In the genomic region with DNA sequence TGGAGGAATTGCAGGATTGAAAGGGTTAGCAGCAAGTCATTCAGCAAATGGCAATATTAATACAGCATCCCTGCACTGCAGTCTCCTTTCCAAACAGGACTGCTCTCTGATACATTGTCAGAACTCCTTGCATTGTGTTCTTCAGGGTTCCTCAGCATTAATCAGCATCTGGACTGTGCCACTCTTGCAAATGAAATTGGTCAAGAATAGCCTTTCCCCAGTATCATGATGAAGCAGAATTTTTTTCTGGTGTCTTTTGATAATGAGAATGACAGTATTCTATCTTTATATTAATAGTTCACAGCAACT, we compare ENCODE assay signal across 13 cellular contexts.
DNase-seq lines count a peak whose midpoint lies in the region; TF ChIP-seq lines count a peak whose summit lies in the region.
"Had no signal": no experiment of that assay in that cellular context is flagged by ENCODE, and none has a peak within 500 bp of the region (broad histone marks: within the 10 kb centered on the region; RNA-seq: fewer than 3 reads in every experiment).

No MANE protein-coding gene starts in this region.

- H3F3A ChIP-seq in GM23248 (ENCODE audit: insufficient read depth): peaks cover 15% of the 10 kb centered on the region

- H3K4me2 ChIP-seq in GM23248 (ENCODE audit: unreplicated experiment): no peak overlapping the region
- no peak overlapping the region for H3K4me2 ChIP-seq in neuronal stem cell (ENCODE audit: insufficient read depth, low read length, poor library complexity, severe bottlenecking)
- H3K4me2 ChIP-seq: BLaER1 treated with 17β-estradiol and CSF1 and Interleukin-3, amounts not matched to agents 10 nM and 100 nM had no signal

- no peak for TF ChIP-seq EP300 in transverse colon (IDR thresholded peaks at IDR 0.05; ENCODE audit: low read depth)
- no peak for TF ChIP-seq EP300 in tibial nerve (IDR thresholded peaks at IDR 0.05)

- no peak overlapping the region for H4K91ac ChIP-seq in neuronal stem cell (ENCODE audit: low read depth, low read length, poor library complexity)

- no peaks in the 10 kb centered on the region for H3K27me3 ChIP-seq in GM23248 (replicated peaks; ENCODE audit: insufficient read depth)
- no peaks in the 10 kb centered on the region for H3K27me3 ChIP-seq in neuronal stem cell (ENCODE audit: control insufficient read depth in 3 of 3, insufficient read depth in 3 of 3, low read depth in 1 of 3, low read length in 3 of 3)
- no peaks in the 10 kb centered on the region for H3K27me3 ChIP-seq in transverse colon
- no peaks in the 10 kb centered on the region for H3K27me3 ChIP-seq in tibial nerve
- H3K27me3 ChIP-seq: BLaER1 treated with 17β-estradiol and CSF1 and Interleukin-3, amounts not matched to agents 10 nM and 100 nM had no signal

- TF ChIP-seq CTCF in transverse colon (IDR thresholded peaks at IDR 0.05) (no peak), tibial nerve (IDR thresholded peaks at IDR 0.05) (no peak)

- H2BK5ac ChIP-seq in neuronal stem cell (ENCODE audit: low read length): no peak overlapping the region

- no peaks in the 10 kb centered on the region for H3K9me3 ChIP-seq in GM23248 (ENCODE audit: low read depth)
- H3K9me3 ChIP-seq in neuronal stem cell (replicated peaks in 1 of 2; ENCODE audit: control insufficient read depth in 2 of 2, insufficient read depth in 1 of 2, low read depth in 1 of 2, low read length in 2 of 2): no peaks in the 10 kb centered on the region
- H3K9me3 ChIP-seq in transverse colon: no peaks in the 10 kb centered on the region
- no peaks in the 10 kb centered on the region for H3K9me3 ChIP-seq in tibial nerve
- H3K9me3 ChIP-seq: HAP-1 had no signal

- H3K4me1 ChIP-seq in GM23248 (ENCODE audit: insufficient read depth) (peaks cover 12% of the 10 kb centered on the region), neuronal stem cell (ENCODE audit: control insufficient read depth in 2 of 2, insufficient read depth in 1 of 2, low read depth in 1 of 2, low read length in 2 of 2) (peaks cover 0 to 6% of the 10 kb centered on the region in 2 donors), transverse colon (peaks cover 0 to 10% (median 4%) of the 10 kb centered on the region in 4 donors), tibial nerve (peaks cover 0 to 6% (median 0%) of the 10 kb centered on the region in 4 donors)
- H3K4me1 ChIP-seq: BLaER1 treated with 17β-estradiol and CSF1 and Interleukin-3, amounts not matched to agents 10 nM and 100 nM; HAP-1 had no signal

- no peaks in the 10 kb centered on the region for H3K79me2 ChIP-seq in GM23248 (ENCODE audit: insufficient read depth)

- no peak overlapping the region for H3K23ac ChIP-seq in neuronal stem cell (ENCODE audit: low read depth, low read length, poor library complexity)

- no peaks in the 10 kb centered on the region for H3K36me3 ChIP-seq in GM23248 (ENCODE audit: low read depth)
- no peaks in the 10 kb centered on the region for H3K36me3 ChIP-seq in neuronal stem cell (replicated peaks in 1 of 2; ENCODE audit: control insufficient read depth in 2 of 2, insufficient read depth in 2 of 2, low read length in 2 of 2)
- H3K36me3 ChIP-seq in transverse colon: no peaks in the 10 kb centered on the region
- no peaks in the 10 kb centered on the region for H3K36me3 ChIP-seq in tibial nerve
- H3K36me3 ChIP-seq: BLaER1 treated with 17β-estradiol and CSF1 and Interleukin-3, amounts not matched to agents 10 nM and 100 nM; HAP-1 had no signal

- H2AK5ac ChIP-seq in neuronal stem cell (ENCODE audit: low read depth, low read length): no peak overlapping the region

- no peaks in the 10 kb centered on the region for H3K79me1 ChIP-seq in neuronal stem cell (ENCODE audit: low read depth, low read length)

- H3K4ac ChIP-seq in neuronal stem cell (ENCODE audit: low read length): no peak overlapping the region

- no peak overlapping the region for H4K8ac ChIP-seq in neuronal stem cell (ENCODE audit: low read depth, low read length)

- H3K9me2 ChIP-seq in GM23248 (ENCODE audit: insufficient read depth): no peaks in the 10 kb centered on the region

- H3K27ac ChIP-seq in GM23248 (no peak overlapping the region), neuronal stem cell (replicated peaks; ENCODE audit: low read length) (peak overlapping the region; percentile 1), transverse colon (peak overlapping the region in 3 of 4 donors; percentile 34 to 59 (median 46)), tibial nerve (no peak overlapping the region)
- H3K27ac ChIP-seq: BLaER1 treated with 17β-estradiol and CSF1 and Interleukin-3, amounts not matched to agents 10 nM and 100 nM had no signal

- no peak overlapping the region for H2AFZ ChIP-seq in GM23248
- no peak overlapping the region for H2AFZ ChIP-seq in neuronal stem cell (ENCODE audit: low read length)

- H3K9ac ChIP-seq in GM23248: no peak overlapping the region
- no peak overlapping the region for H3K9ac ChIP-seq in neuronal stem cell (ENCODE audit: low read depth, low read length, poor library complexity)
- H3K9ac ChIP-seq: BLaER1 treated with 17β-estradiol and CSF1 and Interleukin-3, amounts not matched to agents 10 nM and 100 nM had no signal

- H3K4me3 ChIP-seq in GM23248 (no peak overlapping the region), neuronal stem cell (ENCODE audit: low read length in 2 of 2) (no peak overlapping the region), transverse colon (no peak overlapping the region), tibial nerve (no peak overlapping the region)
- H3K4me3 ChIP-seq: BLaER1 treated with 17β-estradiol and CSF1 and Interleukin-3, amounts not matched to agents 10 nM and 100 nM; HAP-1 had no signal

- intact Hi-C loops in transverse colon (cut with DNase I; ENCODE audit: low total_unique reads): no loop called here

- no peak overlapping the region for H3K14ac ChIP-seq in neuronal stem cell (ENCODE audit: low read length)

- no peaks in the 10 kb centered on the region for H4K20me1 ChIP-seq in GM23248 (ENCODE audit: insufficient read depth)
- H4K20me1 ChIP-seq: BLaER1 treated with 17β-estradiol and CSF1 and Interleukin-3, amounts not matched to agents 10 nM and 100 nM had no signal

- in situ Hi-C loops in GM23248 (cut with MboI) (no loop called here), transverse colon (cut with MboI; ENCODE audit: low pct_ligation_motif_present in 1 of 4, low pct_unique_long_range_greater_than_20kb in 1 of 4, low sequenced_read_pairs in 3 of 4) (no loop called here)

- TF ChIP-seq POLR2A in transverse colon (IDR thresholded peaks at IDR 0.05): no peak
- TF ChIP-seq POLR2A in tibial nerve (IDR thresholded peaks at IDR 0.05): no peak

- no peak overlapping the region for H2BK15ac ChIP-seq in neuronal stem cell (ENCODE audit: low read length)

- H2BK120ac ChIP-seq in neuronal stem cell (ENCODE audit: low read depth, low read length): no peak overlapping the region

- DNase-seq in GM23248 (peak; percentile 6), amniotic epithelial cell (ENCODE audit: low read depth) (peak; percentile 35), neuronal stem cell (ENCODE audit: low spot score) (no peak), transverse colon (no peak), tibial nerve (ENCODE audit: low spot score in 2 of 2) (no peak), HuH-7 (ENCODE audit: low spot score) (no peak), EL (no peak)
- DNase-seq: 8988T; ACHN; CD4-positive, CD25-positive, alpha-beta regulatory T cell; DMS53 had no signal

- no peak overlapping the region for H3K18ac ChIP-seq in neuronal stem cell (ENCODE audit: low read length)

- H2BK12ac ChIP-seq in neuronal stem cell (ENCODE audit: low read length): no peak overlapping the region

Comparison
In these comparisons a context has a peak if more than half of its experiments do, and no peak if none do; other contexts are left out.
1. DNase-seq: peak in GM23248 (single experiment) and amniotic epithelial cell (single experiment); none in neuronal stem cell (single experiment), transverse colon (single experiment), tibial nerve (0 of 2), HuH-7 (single experiment) and EL (single experiment).
2. H3K27ac ChIP-seq: peak in neuronal stem cell (single experiment) and transverse colon (3 of 4); none in GM23248 (single experiment) and tibial nerve (0 of 4).